ENCODE assay signal across 20 cellular contexts in the genomic region with DNA sequence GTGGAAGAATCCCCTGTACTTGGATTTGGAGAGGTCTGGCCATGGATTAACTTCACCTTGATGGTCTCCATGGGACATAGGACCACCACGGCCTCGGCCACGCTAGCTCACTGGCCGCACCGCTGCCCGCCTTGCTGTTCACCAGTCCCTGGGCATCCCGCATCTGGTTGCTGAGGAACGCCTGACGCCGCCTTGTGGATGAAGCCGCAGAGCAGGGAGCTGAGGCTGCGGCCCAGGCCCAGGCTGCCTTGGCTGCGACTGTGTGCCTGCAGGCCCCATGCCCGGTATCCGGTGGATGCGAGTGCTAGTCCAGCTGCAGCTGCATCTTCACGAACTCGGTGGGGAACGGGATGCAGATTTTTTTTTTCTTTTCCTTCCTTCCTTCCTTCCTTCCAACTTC.
"Had no signal": no experiment of that assay in that cellular context is flagged by ENCODE, and none has a peak within 500 bp of the region (broad histone marks: within the 10 kb centered on the region; RNA-seq: fewer than 3 reads in every experiment).

No MANE protein-coding gene starts in this region.

- H3K4me1 ChIP-seq: lower lobe of right lung, prostate gland, right atrium auricular region, sigmoid colon, upper lobe of left lung, uterus had no signal

- H3K4me3 Mint-ChIP-seq: memory B cell; natural killer cell; stimulated activated memory B cell treated with anti-CD40 and anti-IgM and Interleukin-4, amounts not matched to agents 10 μg/mL and 1 μg/mL and 100 μg/mL, for 72 hours had no signal

- H3K27ac Mint-ChIP-seq: memory B cell; natural killer cell; stimulated activated memory B cell treated with anti-CD40 and anti-IgM and Interleukin-4, amounts not matched to agents 10 μg/mL and 1 μg/mL and 100 μg/mL, for 72 hours had no signal

- H3K27me3 ChIP-seq: neutrophil, right atrium auricular region, sigmoid colon, tibial nerve, upper lobe of left lung, uterus had no signal

- ATAC-seq: left ventricle myocardium superior; lower lobe of right lung; natural killer cell; stimulated activated memory B cell treated with anti-CD40 and anti-IgM and Interleukin-4, amounts not matched to agents 10 μg/mL and 1 μg/mL and 100 μg/mL, for 72 hours; stimulated activated naive CD8-positive, alpha-beta T cell treated with anti-CD3 and anti-CD28 coated beads, Interleukin-15, Interleukin-2, amounts not matched to agents 100 U/mL and 50 U/mL, for 24 hours had no signal

- H3K27me3 Mint-ChIP-seq: memory B cell; stimulated activated memory B cell treated with anti-CD40 and anti-IgM and Interleukin-4, amounts not matched to agents 10 μg/mL and 1 μg/mL and 100 μg/mL, for 72 hours had no signal

- H3K36me3 ChIP-seq: neutrophil, prostate gland, right atrium auricular region, uterus had no signal

- H3K27ac ChIP-seq: coronary artery, lower lobe of right lung, neutrophil, prostate gland, right atrium auricular region, sigmoid colon, thoracic aorta, tibial nerve, upper lobe of left lung, uterus had no signal

- H3K9me3 Mint-ChIP-seq: natural killer cell had no signal

- H3K4me3 ChIP-seq: coronary artery, lower lobe of right lung, prostate gland, right atrium auricular region, sigmoid colon, thoracic aorta, tibial nerve, upper lobe of left lung, uterus had no signal

- H3K4me1 Mint-ChIP-seq: memory B cell; stimulated activated memory B cell treated with anti-CD40 and anti-IgM and Interleukin-4, amounts not matched to agents 10 μg/mL and 1 μg/mL and 100 μg/mL, for 72 hours had no signal

- H3K9me3 ChIP-seq: neutrophil, prostate gland, right atrium auricular region, sigmoid colon, thoracic aorta, upper lobe of left lung, uterus had no signal

- DNase-seq: dermis blood vessel endothelial cell; effector memory CD4-positive, alpha-beta T cell; hypothalamus; left ventricle myocardium superior; lower lobe of right lung; natural killer cell; sigmoid colon; stimulated activated CD4-positive, alpha-beta T cell treated with anti-CD3 and anti-CD28 coated beads, Interleukin-4, amount 100 ng/mL, for 4 hours; stimulated activated naive CD8-positive, alpha-beta T cell treated with anti-CD3 and anti-CD28 coated beads, Interleukin-15, Interleukin-2, amounts not matched to agents 100 U/mL and 50 U/mL, for 24 hours; substantia nigra; uterus had no signal
